1 cellular context compared by ENCODE assay signal in genomic region chr1:220706921-220707559, GRCh38.
TF ChIP-seq lines count a peak whose summit lies in the region.

No MANE protein-coding gene starts in this region.

TF ChIP-seq in GM23338, 12 proteins besides CTCF, POLR2A, EP300 and RAD21 (continued from another document):
- TF ChIP-seq ZNF462 (CRISPR knock-in tag; IDR thresholded peaks at IDR 0.05) (no peak), NANOG (IDR thresholded peaks at IDR 0.05; ENCODE audit: borderline replicate concordance) (no peak), EZH2 (IDR thresholded peaks at IDR 0.05; ENCODE audit: low read depth, unreplicated experiment) (no peak), CREB1 (CRISPR knock-in tag; IDR thresholded peaks at IDR 0.05; ENCODE audit: low read depth) (no peak), EZH2phosphoT487 (IDR thresholded peaks at IDR 0.05; ENCODE audit: unreplicated experiment) (no peak), STAT1 (IDR thresholded peaks at IDR 0.05; ENCODE audit: unreplicated experiment) (no peak), POLR2AphosphoS5 (IDR thresholded peaks at IDR 0.05; ENCODE audit: low read depth) (no peak), ZNF331 (CRISPR knock-in tag; IDR thresholded peaks at IDR 0.05; ENCODE audit: low read depth) (no peak), ZNF114 (CRISPR knock-in tag; IDR thresholded peaks at IDR 0.05) (no peak)
